8 cellular contexts compared by ENCODE assay signal in the genomic region with DNA sequence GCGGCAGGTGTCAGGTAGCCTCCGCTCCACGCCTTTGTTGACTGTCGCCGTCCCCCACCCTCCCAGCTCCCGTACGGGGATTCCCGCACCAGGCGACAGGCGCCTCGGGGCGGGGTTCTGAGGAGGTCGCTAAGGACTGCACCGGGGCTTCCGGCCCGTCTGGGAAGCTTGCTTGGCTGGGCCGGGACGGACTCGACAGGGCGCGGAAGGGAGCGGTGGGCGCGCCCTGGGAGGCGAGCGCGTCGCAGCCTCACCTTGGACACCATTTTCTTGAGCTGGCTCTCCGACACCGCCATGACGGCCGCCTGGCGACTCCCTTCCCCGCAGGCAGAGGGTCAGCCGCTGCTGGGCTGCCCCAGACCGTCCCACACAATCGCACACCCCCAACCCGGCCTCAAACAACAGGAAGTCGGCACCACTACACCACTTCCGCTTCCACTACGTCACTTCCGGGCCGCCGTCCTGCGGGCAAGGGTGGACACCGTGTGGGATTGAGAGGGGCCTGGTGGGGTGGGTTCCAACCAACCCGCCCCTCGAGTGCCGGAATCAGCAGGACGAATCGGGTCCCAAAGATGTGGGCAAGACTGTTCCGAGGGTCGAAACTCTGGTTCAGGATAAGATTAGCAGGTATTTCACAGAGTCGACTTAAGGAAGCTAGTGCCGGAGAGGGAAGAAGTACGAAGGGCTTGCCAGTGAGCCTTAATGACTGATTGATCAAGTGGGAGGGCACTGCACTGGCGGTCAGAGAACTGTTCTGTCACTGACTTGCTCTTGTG. TPM values are rescaled to one million over a fixed set of nuclear protein-coding genes. Genes with fewer than 3 reads are reported as not detected.
DNase-seq lines count a peak whose midpoint lies in the region; ATAC-seq and TF ChIP-seq lines count a peak whose summit lies in the region.

A gene with protein sequence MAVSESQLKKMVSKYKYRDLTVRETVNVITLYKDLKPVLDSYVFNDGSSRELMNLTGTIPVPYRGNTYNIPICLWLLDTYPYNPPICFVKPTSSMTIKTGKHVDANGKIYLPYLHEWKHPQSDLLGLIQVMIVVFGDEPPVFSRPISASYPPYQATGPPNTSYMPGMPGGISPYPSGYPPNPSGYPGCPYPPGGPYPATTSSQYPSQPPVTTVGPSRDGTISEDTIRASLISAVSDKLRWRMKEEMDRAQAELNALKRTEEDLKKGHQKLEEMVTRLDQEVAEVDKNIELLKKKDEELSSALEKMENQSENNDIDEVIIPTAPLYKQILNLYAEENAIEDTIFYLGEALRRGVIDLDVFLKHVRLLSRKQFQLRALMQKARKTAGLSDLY (minus strand): TSS at position 422 of the 776 bp plus-strand sequence. CDS start 126 bp downstream, at position 296.

- peaks cover 26% of the 10 kb centered on the region for H3K36me3 Mint-ChIP-seq in activated CD4-positive, alpha-beta T cell treated with anti-CD3 and anti-CD28 coated beads, Interleukin-2, amount 10 ng/mL, durations not matched to agents 7 days and 5 days (ENCODE audit: low read depth)

- peak within 1 kb of the TSS; percentile 99 for H3K27ac Mint-ChIP-seq in activated CD4-positive, alpha-beta T cell treated with anti-CD3 and anti-CD28 coated beads, Interleukin-2, amount 10 ng/mL, durations not matched to agents 7 days and 5 days

- intact Hi-C loops in left colon (cut with DNase I, micrococcal nuclease), result no loop called here

- ATAC-seq in GM19372 (IDR thresholded peaks at IDR 0.05; ENCODE audit: low read depth, unreplicated experiment) (peak; percentile 94), HG03521 (IDR thresholded peaks at IDR 0.05; ENCODE audit: unreplicated experiment) (peak; percentile 91), left colon (peak; percentile 91)

- H3K27me3 Mint-ChIP-seq in activated CD4-positive, alpha-beta T cell treated with anti-CD3 and anti-CD28 coated beads, Interleukin-2, amount 10 ng/mL, durations not matched to agents 7 days and 5 days, result no peaks in the 10 kb centered on the region

- peak within 1 kb of the TSS; percentile 85 for H3K27ac ChIP-seq in C4-2B

- no peaks in the 10 kb centered on the region for H3K9me3 Mint-ChIP-seq in activated CD4-positive, alpha-beta T cell treated with anti-CD3 and anti-CD28 coated beads, Interleukin-2, amount 10 ng/mL, durations not matched to agents 7 days and 5 days

- DNase-seq in NCI-H69 (lab: John Stamatoyannopoulos, UW) (peak; percentile 94), cortex of kidney (lab: John Stamatoyannopoulos, UW) (peak; percentile 9), left colon (peak; percentile 95 to 97)
- DNase-seq in activated CD4-positive, alpha-beta T cell treated with anti-CD3 and anti-CD28 coated beads, Interleukin-2, amount 10 ng/mL, durations not matched to agents 7 days and 5 days, result peak; percentile 93
- peak; percentile 85 to 90 for DNase-seq in stimulated activated CD4-positive, alpha-beta T cell treated with anti-CD3 and anti-CD28 coated beads, Interleukin-1b, Interleukin-23, amount 100 ng/mL, for 4 hours (ENCODE audit: low read depth in 2 of 2)

- POLR2A ChIA-PET in activated CD4-positive, alpha-beta T cell treated with anti-CD3 and anti-CD28 coated beads, Interleukin-2, amount 10 ng/mL, durations not matched to agents 7 days and 5 days (lab: Charles Lee), result interaction anchor here (0.6 to 0.7 kb wide), 3 partner anchors 108 to 251 kb away, joined by 3 to 6 read pairs (median 4); partner anchors contain the start of gene SPTY2D1

- TF ChIP-seq CTCF in C4-2B (conservative IDR thresholded peaks at IDR 0.05), result no peak

- H3K4me3 Mint-ChIP-seq in activated CD4-positive, alpha-beta T cell treated with anti-CD3 and anti-CD28 coated beads, Interleukin-2, amount 10 ng/mL, durations not matched to agents 7 days and 5 days, result peak within 1 kb of the TSS; percentile 97

- H3K4me1 Mint-ChIP-seq in activated CD4-positive, alpha-beta T cell treated with anti-CD3 and anti-CD28 coated beads, Interleukin-2, amount 10 ng/mL, durations not matched to agents 7 days and 5 days, result peaks cover 42% of the 10 kb centered on the region

- CTCF ChIA-PET in activated CD4-positive, alpha-beta T cell treated with anti-CD3 and anti-CD28 coated beads, Interleukin-2, amount 10 ng/mL, durations not matched to agents 7 days and 5 days (lab: Charles Lee), result interaction anchor here (0.9 to 1.7 kb wide), 6 partner anchors 9 to 238 kb away, joined by 3 to 13 read pairs (median 6); no protein-coding TSS in a partner anchor

RNA-seq across cellular contexts. Expression of the gene that starts here (rescaled TPM):
- 10 to 100 TPM; 33.1 to 53.9 TPM for total RNA-seq in activated CD4-positive, alpha-beta T cell treated with anti-CD3 and anti-CD28 coated beads, Interleukin-2, amount 10 ng/mL, durations not matched to agents 7 days and 5 days
- total RNA-seq in left colon, result 10 to 100 TPM; 58.4 to 75.2 TPM

Comparison
In these comparisons a context has a peak if more than half of its experiments do, and no peak if none do; other contexts are left out.
1. Peak in every context shown above with its lines: DNase-seq, ATAC-seq and H3K27ac ChIP-seq.
2. DNase-seq: peak in every context shown above with its lines; median percentile 96 in left colon; 94 in NCI-H69; 93 in activated CD4-positive, alpha-beta T cell treated with anti-CD3 and anti-CD28 coated beads, Interleukin-2, amount 10 ng/mL, durations not matched to agents 7 days and 5 days; 88 in stimulated activated CD4-positive, alpha-beta T cell treated with anti-CD3 and anti-CD28 coated beads, Interleukin-1b, Interleukin-23, amount 100 ng/mL, for 4 hours; 9 in cortex of kidney.